In the genomic region with DNA sequence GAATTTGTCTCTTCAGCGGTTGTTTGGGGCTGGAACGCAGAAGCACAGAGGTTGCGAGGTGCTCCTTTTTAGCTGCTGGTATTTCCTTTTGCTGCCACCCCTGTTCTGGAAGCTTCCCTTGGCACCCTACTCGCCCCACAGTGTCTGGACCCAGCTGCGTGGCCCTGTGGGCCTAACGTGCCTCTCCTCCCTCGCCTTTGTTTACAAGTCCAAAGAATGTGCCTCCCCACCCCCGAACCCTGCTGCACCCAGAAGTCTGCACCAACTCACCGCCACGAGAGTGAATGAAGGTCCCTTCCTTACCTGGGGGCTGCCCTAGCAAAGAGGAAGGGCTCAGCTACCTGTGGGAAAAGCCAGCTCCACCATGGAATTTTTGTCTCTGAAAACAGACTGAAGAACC, we compare ENCODE assay signal across 20 cellular contexts.
DNase-seq lines count a peak whose midpoint lies in the region; ATAC-seq and TF ChIP-seq lines count a peak whose summit lies in the region.
"Had no signal": no experiment of that assay in that cellular context is flagged by ENCODE, and none has a peak within 500 bp of the region (broad histone marks: within the 10 kb centered on the region; RNA-seq: fewer than 3 reads in every experiment).

No MANE protein-coding gene starts in this region.

- H3K27ac ChIP-seq in GM23338 (ENCODE audit: low read depth), result no peak overlapping the region; the same call in 1 of the 2 replicates
- no peak overlapping the region for H3K27ac ChIP-seq in HUES64 (ENCODE audit: low read depth, low read length)
- H3K27ac ChIP-seq in endodermal cell (ENCODE audit: low read depth, low read length), result no peak overlapping the region
- H3K27ac ChIP-seq in esophagus squamous epithelium, result no peak overlapping the region
- no peak overlapping the region for H3K27ac ChIP-seq in adrenal gland
- H3K27ac ChIP-seq: A549, HL-60 had no signal

- peaks cover 7% of the 10 kb centered on the region; the same call in 1 of the 3 replicates for H3K9me3 Mint-ChIP-seq in GM23338
- H3K9me3 Mint-ChIP-seq in endodermal cell, result no peaks in the 10 kb centered on the region
- H3K9me3 Mint-ChIP-seq: CD4-positive, alpha-beta T cell had no signal

- no peak for TF ChIP-seq POLR2A in esophagus squamous epithelium (IDR thresholded peaks at IDR 0.05)
- no peak for TF ChIP-seq POLR2A in adrenal gland (IDR thresholded peaks at IDR 0.05)

- H3K4me1 ChIP-seq in GM23338 (ENCODE audit: insufficient read depth) (peaks cover 40% of the 10 kb centered on the region), HUES64 (ENCODE audit: insufficient read depth, low read length) (peaks cover 22% of the 10 kb centered on the region), endodermal cell (ENCODE audit: control insufficient read depth, insufficient read depth, low read length) (peaks cover 4% of the 10 kb centered on the region), esophagus squamous epithelium (no peaks in the 10 kb centered on the region), adrenal gland (replicated peaks in 1 of 2) (no peaks in the 10 kb centered on the region)
- H3K4me1 ChIP-seq: A549 had no signal

- H3K27ac Mint-ChIP-seq in GM23338 (peak overlapping the region; percentile 65; the same call in 1 of the 2 replicates), endodermal cell (peak overlapping the region; percentile 40)
- H3K27ac Mint-ChIP-seq: CD4-positive, alpha-beta T cell had no signal

- ATAC-seq in GM23338 (peak; percentile 45), HG03139 (IDR thresholded peaks at IDR 0.05; ENCODE audit: unreplicated experiment) (no peak)
- ATAC-seq: A549, GM12878, Right ventricle myocardium inferior had no signal

- H3K4me3 Mint-ChIP-seq in GM23338 (no peak overlapping the region; the same call in 2 of the 3 replicates), endodermal cell (no peak overlapping the region)
- H3K4me3 Mint-ChIP-seq: CD4-positive, alpha-beta T cell had no signal

- H3K4me3 ChIP-seq in GM23338, result no peak overlapping the region
- H3K4me3 ChIP-seq in HUES64 (ENCODE audit: low read length), result no peak overlapping the region
- no peak overlapping the region for H3K4me3 ChIP-seq in endodermal cell (ENCODE audit: low read length)
- H3K4me3 ChIP-seq in esophagus squamous epithelium, result no peak overlapping the region
- H3K4me3 ChIP-seq in adrenal gland, result no peak overlapping the region
- H3K4me3 ChIP-seq: A549, GM12878 had no signal

- H3K27me3 ChIP-seq in GM23338 (ENCODE audit: insufficient read depth) (no peaks in the 10 kb centered on the region), HUES64 (ENCODE audit: insufficient read depth, low read length) (no peaks in the 10 kb centered on the region), endodermal cell (ENCODE audit: control insufficient read depth, insufficient read depth, low read length, poor library complexity, severe bottlenecking) (no peaks in the 10 kb centered on the region), esophagus squamous epithelium (no peaks in the 10 kb centered on the region), adrenal gland (no peaks in the 10 kb centered on the region)

- H3K9me2 ChIP-seq in GM23338 (ENCODE audit: insufficient read depth), result no peaks in the 10 kb centered on the region

- H3K36me3 ChIP-seq in GM23338 (ENCODE audit: insufficient read depth), result no peaks in the 10 kb centered on the region
- H3K36me3 ChIP-seq in HUES64 (ENCODE audit: insufficient read depth, low read length), result no peaks in the 10 kb centered on the region
- no peaks in the 10 kb centered on the region for H3K36me3 ChIP-seq in endodermal cell (ENCODE audit: control insufficient read depth, insufficient read depth, low read length)
- no peaks in the 10 kb centered on the region for H3K36me3 ChIP-seq in esophagus squamous epithelium
- H3K36me3 ChIP-seq in adrenal gland (replicated peaks in 1 of 2), result no peaks in the 10 kb centered on the region

- no peaks in the 10 kb centered on the region for H4K20me1 ChIP-seq in GM23338 (replicated peaks; ENCODE audit: insufficient read depth)

- intact Hi-C loops in esophagus squamous epithelium (cut with DNase I) (no loop called here), adrenal gland (cut with DNase I) (no loop called here)

- peak overlapping the region; percentile 52; the same call in 1 of the 2 replicates for H3K4me2 ChIP-seq in GM23338
- H3K4me2 ChIP-seq: A549 had no signal

- peak overlapping the region; percentile 58; the same call in 1 of the 2 replicates for H2AFZ ChIP-seq in GM23338

- H3K9me3 ChIP-seq in HUES64 (ENCODE audit: insufficient read depth, low read depth, low read length) (no peaks in the 10 kb centered on the region), endodermal cell (ENCODE audit: control insufficient read depth, low read length) (no peaks in the 10 kb centered on the region), esophagus squamous epithelium (no peaks in the 10 kb centered on the region), adrenal gland (replicated peaks in 1 of 3) (no peaks in the 10 kb centered on the region)
- H3K9me3 ChIP-seq: A549 had no signal

- H3K27me3 Mint-ChIP-seq in GM23338 (ENCODE audit: insufficient read depth, low read depth, poor library complexity) (peaks cover 9% of the 10 kb centered on the region), endodermal cell (ENCODE audit: insufficient read depth) (no peaks in the 10 kb centered on the region)
- H3K27me3 Mint-ChIP-seq: CD4-positive, alpha-beta T cell had no signal

- TF ChIP-seq CTCF in GM23338 (conservative IDR thresholded peaks at IDR 0.05; ENCODE audit: low read depth in 2 of 2) (no peak), endodermal cell (conservative IDR thresholded peaks at IDR 0.05) (no peak), esophagus squamous epithelium (IDR thresholded peaks at IDR 0.05) (no peak), adrenal gland (IDR thresholded peaks at IDR 0.05) (no peak)

- 0 out of 2 replicates have a peak overlapping the region, but pooled peaks have one; percentile 28 for H3K9ac ChIP-seq in HUES64 (ENCODE audit: low read depth, low read length)
- H3K9ac ChIP-seq in endodermal cell (ENCODE audit: extremely low read depth, low read length, poor library complexity, severe bottlenecking), result no peak overlapping the region

- DNase-seq in GM23338 (ENCODE audit: low spot score), result no peak
- peak; percentile 51 for DNase-seq in endodermal cell
- DNase-seq in mucosa of gallbladder (ENCODE audit: low spot score), result peak; percentile 58
- no peak for DNase-seq in NOMO-1 treated with dmso at 0.1 percent for 144 hours (lab: John Stamatoyannopoulos, UW; ENCODE audit: unreplicated experiment)
- DNase-seq in esophagus squamous epithelium (lab: John Stamatoyannopoulos, UW), result no peak
- DNase-seq in adrenal gland, result no peak
- DNase-seq: CD4-positive, alpha-beta T cell; DMS53; EL; NCI-H1092 treated with DMSO at 0.1 percent for 48 hours; NCI-H2081; NCI-H2171 treated with DMSO at 0.1 percent for 48 hours; NCI-H446; NCI-H69 had no signal

- H3K4me1 Mint-ChIP-seq in GM23338 (peaks cover 45% of the 10 kb centered on the region), endodermal cell (peaks cover 15% of the 10 kb centered on the region)

- H3K79me2 ChIP-seq in GM23338 (replicated peaks; ENCODE audit: insufficient read depth), result no peaks in the 10 kb centered on the region

- no peaks in the 10 kb centered on the region for H3F3A ChIP-seq in GM23338 (replicated peaks; ENCODE audit: low read depth)

- H3K36me3 Mint-ChIP-seq in GM23338 (ENCODE audit: low read depth), result no peaks in the 10 kb centered on the region
- no peaks in the 10 kb centered on the region for H3K36me3 Mint-ChIP-seq in endodermal cell (ENCODE audit: low read depth)

- 60% methylated on average over 10 of the region's 10 CpGs for WGBS in HUES64
- 72 to 91% methylated on average over 4 to 10 of the region's 10 CpGs for WGBS in endodermal cell (ENCODE audit: insufficient coverage in 1 of 2, insufficient read length in 1 of 2), 2 experiments
- 44 to 80% methylated on average over 5 to 7 of the region's 10 CpGs for WGBS in esophagus squamous epithelium, 2 donors
- 73 to 85% (median 77%) methylated on average over 9 to 10 of the region's 10 CpGs for WGBS in adrenal gland, 4 donors

TF ChIP-seq in GM23338, 12 proteins besides CTCF, POLR2A, EP300 and RAD21:
- TF ChIP-seq EZH2 (IDR thresholded peaks at IDR 0.05; ENCODE audit: low read depth, unreplicated experiment) (no peak), NANOG (IDR thresholded peaks at IDR 0.05; ENCODE audit: borderline replicate concordance) (no peak)

Comparison
In these comparisons a context has a peak if more than half of its experiments do, and no peak if none do; other contexts are left out.
1. DNase-seq: peak in endodermal cell (single experiment) and mucosa of gallbladder (single experiment); none in GM23338 (single experiment), NOMO-1 treated with dmso at 0.1 percent for 144 hours (single experiment), esophagus squamous epithelium (single experiment) and adrenal gland (0 of 7).